10 cellular contexts compared by ENCODE assay signal in genomic region chr19:41377977-41378707, GRCh38. TPM values are rescaled to one million over a fixed set of nuclear protein-coding genes. Genes with fewer than 3 reads are reported as not detected.
DNase-seq lines count a peak whose midpoint lies in the region; ATAC-seq and TF ChIP-seq lines count a peak whose summit lies in the region.
"Had no signal": no experiment of that assay in that cellular context is flagged by ENCODE, and none has a peak within 500 bp of the region (broad histone marks: within the 10 kb centered on the region; RNA-seq: fewer than 3 reads in every experiment).

No MANE protein-coding gene starts in this region.

- peak overlapping the region; percentile 25 for H3K27ac Mint-ChIP-seq in activated CD4-positive, alpha-beta T cell treated with anti-CD3 and anti-CD28 coated beads, Interleukin-2, amount 10 ng/mL, durations not matched to agents 7 days and 5 days
- H3K27ac Mint-ChIP-seq in stimulated activated effector memory CD8-positive, alpha-beta T cell treated with anti-CD3 and anti-CD28 coated beads, Interleukin-12 subunit alpha, Interleukin-12 subunit beta, amount 100 ng/mL, for 72 hours: peak overlapping the region; percentile 63
- H3K27ac Mint-ChIP-seq: stimulated activated naive CD8-positive, alpha-beta T cell treated with anti-CD3 and anti-CD28 coated beads, Interleukin-15, Interleukin-2, amounts not matched to agents 100 ng/mL and 50 ng/mL, for 24 hours had no signal

- CTCF ChIA-PET in activated CD4-positive, alpha-beta T cell treated with anti-CD3 and anti-CD28 coated beads, Interleukin-2, amount 10 ng/mL, durations not matched to agents 7 days and 5 days (lab: Charles Lee): interaction anchor here (0.6 to 1.6 kb wide), 3 partner anchors 10 to 343 kb away, joined by 3 to 6 read pairs (median 3); no protein-coding TSS in a partner anchor

- H3K27me3 ChIP-seq in body of pancreas: no peaks in the 10 kb centered on the region

- H3K9me3 Mint-ChIP-seq in activated CD4-positive, alpha-beta T cell treated with anti-CD3 and anti-CD28 coated beads, Interleukin-2, amount 10 ng/mL, durations not matched to agents 7 days and 5 days: no peaks in the 10 kb centered on the region
- no peaks in the 10 kb centered on the region for H3K9me3 Mint-ChIP-seq in stimulated activated effector memory CD8-positive, alpha-beta T cell treated with anti-CD3 and anti-CD28 coated beads, Interleukin-12 subunit alpha, Interleukin-12 subunit beta, amount 100 ng/mL, for 72 hours
- H3K9me3 Mint-ChIP-seq: stimulated activated naive CD8-positive, alpha-beta T cell treated with anti-CD3 and anti-CD28 coated beads, Interleukin-15, Interleukin-2, amounts not matched to agents 100 ng/mL and 50 ng/mL, for 24 hours had no signal

- H3K36me3 Mint-ChIP-seq in activated CD4-positive, alpha-beta T cell treated with anti-CD3 and anti-CD28 coated beads, Interleukin-2, amount 10 ng/mL, durations not matched to agents 7 days and 5 days (ENCODE audit: low read depth): no peaks in the 10 kb centered on the region
- H3K36me3 Mint-ChIP-seq in stimulated activated effector memory CD8-positive, alpha-beta T cell treated with anti-CD3 and anti-CD28 coated beads, Interleukin-12 subunit alpha, Interleukin-12 subunit beta, amount 100 ng/mL, for 72 hours: peaks cover 26% of the 10 kb centered on the region

- H3K4me3 Mint-ChIP-seq in activated CD4-positive, alpha-beta T cell treated with anti-CD3 and anti-CD28 coated beads, Interleukin-2, amount 10 ng/mL, durations not matched to agents 7 days and 5 days: no peak overlapping the region
- H3K4me3 Mint-ChIP-seq in stimulated activated effector memory CD8-positive, alpha-beta T cell treated with anti-CD3 and anti-CD28 coated beads, Interleukin-12 subunit alpha, Interleukin-12 subunit beta, amount 100 ng/mL, for 72 hours: no peak overlapping the region
- H3K4me3 Mint-ChIP-seq: stimulated activated naive CD8-positive, alpha-beta T cell treated with anti-CD3 and anti-CD28 coated beads, Interleukin-15, Interleukin-2, amounts not matched to agents 100 ng/mL and 50 ng/mL, for 24 hours had no signal

- POLR2A ChIA-PET in activated CD4-positive, alpha-beta T cell treated with anti-CD3 and anti-CD28 coated beads, Interleukin-2, amount 10 ng/mL, durations not matched to agents 7 days and 5 days (lab: Charles Lee): no interaction called here

- peaks cover 15% of the 10 kb centered on the region for H3K4me1 Mint-ChIP-seq in activated CD4-positive, alpha-beta T cell treated with anti-CD3 and anti-CD28 coated beads, Interleukin-2, amount 10 ng/mL, durations not matched to agents 7 days and 5 days
- peaks cover 24% of the 10 kb centered on the region for H3K4me1 Mint-ChIP-seq in stimulated activated effector memory CD8-positive, alpha-beta T cell treated with anti-CD3 and anti-CD28 coated beads, Interleukin-12 subunit alpha, Interleukin-12 subunit beta, amount 100 ng/mL, for 72 hours

- intact Hi-C loops in body of pancreas (cut with DNase I): no loop called here

- H3K27ac ChIP-seq in body of pancreas: no peak overlapping the region

- peaks cover 31% of the 10 kb centered on the region for H3K4me1 ChIP-seq in body of pancreas

- 56 to 81% methylated on average over 5 to 9 of the region's 9 CpGs for whole genome bisulfite sequencing in body of pancreas, 2 donors

- no peak for TF ChIP-seq POLR2A in body of pancreas (IDR thresholded peaks at IDR 0.05)

- no peaks in the 10 kb centered on the region for H3K36me3 ChIP-seq in body of pancreas (replicated peaks in 1 of 2; ENCODE audit: insufficient read depth in 1 of 2, low read depth in 2 of 2)

- H3K9me3 ChIP-seq in body of pancreas: no peaks in the 10 kb centered on the region

- H3K4me3 ChIP-seq in choroid plexus epithelial cell (ENCODE audit: low read depth, low read length) (no peak overlapping the region), body of pancreas (no peak overlapping the region)

- no peak for DNase-seq in activated CD4-positive, alpha-beta T cell treated with anti-CD3 and anti-CD28 coated beads, Interleukin-2, amount 10 ng/mL, durations not matched to agents 7 days and 5 days
- no peak for DNase-seq in activated CD4-positive, alpha-beta T cell treated with anti-CD3 and anti-CD28 coated beads, Interleukin-2, amount 50 U/mL, for 48 hours
- DNase-seq in choroid plexus epithelial cell (ENCODE audit: low read depth) (no peak), UCSD-AML1 (lab: John Stamatoyannopoulos, UW; ENCODE audit: unreplicated experiment) (no peak), LoVo (ENCODE audit: low spot score) (no peak), body of pancreas (no peak)
- DNase-seq in stimulated activated effector memory CD8-positive, alpha-beta T cell treated with anti-CD3 and anti-CD28 coated beads, Interleukin-12 subunit alpha, Interleukin-12 subunit beta, amount 100 ng/mL, for 72 hours (ENCODE audit: low spot score in 2 of 2): no peak
- DNase-seq: HCEC 1CT had no signal

- ATAC-seq in HG02981 (IDR thresholded peaks at IDR 0.05; ENCODE audit: unreplicated experiment): peak; percentile 76
- ATAC-seq in stimulated activated effector memory CD8-positive, alpha-beta T cell treated with anti-CD3 and anti-CD28 coated beads, Interleukin-12 subunit alpha, Interleukin-12 subunit beta, amount 100 ng/mL, for 72 hours: peak; percentile 38
- no peak for ATAC-seq in body of pancreas

- TF ChIP-seq CTCF in choroid plexus epithelial cell (conservative IDR thresholded peaks at IDR 0.05; ENCODE audit: low read depth, low read length) (peak; percentile 28), body of pancreas (IDR thresholded peaks at IDR 0.05) (no peak)

- H3K27me3 Mint-ChIP-seq in activated CD4-positive, alpha-beta T cell treated with anti-CD3 and anti-CD28 coated beads, Interleukin-2, amount 10 ng/mL, durations not matched to agents 7 days and 5 days: no peaks in the 10 kb centered on the region
- H3K27me3 Mint-ChIP-seq: stimulated activated naive CD8-positive, alpha-beta T cell treated with anti-CD3 and anti-CD28 coated beads, Interleukin-15, Interleukin-2, amounts not matched to agents 100 ng/mL and 50 ng/mL, for 24 hours had no signal

RNA-seq across cellular contexts. Expression of gene TMEM91, which starts 1.8 kb away (rescaled TPM):
- total RNA-seq in activated CD4-positive, alpha-beta T cell treated with anti-CD3 and anti-CD28 coated beads, Interleukin-2, amount 10 ng/mL, durations not matched to agents 7 days and 5 days: 1 to 10 TPM; 5.4 to 5.6 TPM
- total RNA-seq in body of pancreas: 10 to 100 TPM in 1 of 2 donors, 1 to 10 TPM in 1; 7.5 to 15.5 TPM

RNA-seq across cellular contexts. Expression of gene B9D2, which starts 14.2 kb away (rescaled TPM):
- 10 to 100 TPM; 11.6 to 11.7 TPM for total RNA-seq in activated CD4-positive, alpha-beta T cell treated with anti-CD3 and anti-CD28 coated beads, Interleukin-2, amount 10 ng/mL, durations not matched to agents 7 days and 5 days
- total RNA-seq in body of pancreas: 1 to 10 TPM in 1 of 2 donors, under 1 TPM in 1; 0.52 to 5.3 TPM

RNA-seq across cellular contexts. Expression of gene EXOSC5, which starts 19.0 kb away (rescaled TPM):
- 10 to 100 TPM; 21.1 to 26.9 TPM for total RNA-seq in activated CD4-positive, alpha-beta T cell treated with anti-CD3 and anti-CD28 coated beads, Interleukin-2, amount 10 ng/mL, durations not matched to agents 7 days and 5 days
- total RNA-seq in body of pancreas: 10 to 100 TPM in 1 of 2 donors, 1 to 10 TPM in 1; 4.3 to 22.8 TPM

RNA-seq across cellular contexts. Expression of gene BCKDHA, which starts 19.5 kb away (rescaled TPM):
- 10 to 100 TPM; 12.7 TPM for total RNA-seq in activated CD4-positive, alpha-beta T cell treated with anti-CD3 and anti-CD28 coated beads, Interleukin-2, amount 10 ng/mL, durations not matched to agents 7 days and 5 days
- 10 to 100 TPM; 15.2 to 17.9 TPM for total RNA-seq in body of pancreas

RNA-seq across cellular contexts. Expression of gene TGFB1, which starts 24.4 kb away (rescaled TPM):
- total RNA-seq in activated CD4-positive, alpha-beta T cell treated with anti-CD3 and anti-CD28 coated beads, Interleukin-2, amount 10 ng/mL, durations not matched to agents 7 days and 5 days: 100 to 1,000 TPM; 194 TPM
- 10 to 100 TPM in 1 of 2 donors, 1 to 10 TPM in 1; 7.8 to 17.1 TPM for total RNA-seq in body of pancreas
